ENCODE assay signal across 1 cellular context in genomic region chr14:39426605-39427004, GRCh38.
A peak's percentile ranks its signal among the peaks of the same experiment; 100 is the strongest.
TF ChIP-seq lines count a peak whose summit lies in the region.

No MANE protein-coding gene starts in this region.

TF ChIP-seq in GM12878, 131 proteins besides CTCF, POLR2A, EP300 and RAD21:
- TF ChIP-seq HDAC2 (IDR thresholded peaks at IDR 0.05), result no peak
- peak; percentile 29; the same call in 1 of the 2 replicates for TF ChIP-seq SMC3 (IDR thresholded peaks at IDR 0.05; ENCODE audit: borderline replicate concordance, low read length)
